In the genomic region with DNA sequence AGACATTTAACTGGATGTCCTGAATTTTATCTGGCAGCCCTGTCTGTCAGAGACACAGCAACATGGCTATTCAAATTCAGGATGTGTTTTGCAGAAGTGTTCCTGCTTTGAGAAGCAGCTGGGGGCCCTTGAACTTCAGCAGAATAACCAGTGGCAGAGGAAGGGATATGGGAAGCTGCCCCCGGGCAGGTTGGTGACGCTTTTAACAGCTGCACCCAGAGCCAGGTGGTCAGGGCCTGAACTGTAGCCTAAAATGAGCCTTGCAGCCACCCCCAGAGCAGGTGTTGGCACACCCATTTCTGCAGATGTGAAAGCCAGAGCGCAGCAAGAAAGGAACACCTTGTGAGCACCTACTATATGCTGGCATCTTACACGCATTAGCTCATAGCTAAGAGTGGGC, we compare ENCODE assay signal across 8 cellular contexts.
DNase-seq lines count a peak whose midpoint lies in the region; ATAC-seq and TF ChIP-seq lines count a peak whose summit lies in the region.

No MANE protein-coding gene starts in this region.

- H3K27me3 ChIP-seq in Karpas-422 (ENCODE audit: low read length) = no peaks in the 10 kb centered on the region; the same call in 1 of the 2 replicates
- no peaks in the 10 kb centered on the region for H3K27me3 ChIP-seq in gastroesophageal sphincter

- H3K36me3 ChIP-seq in Karpas-422 (ENCODE audit: insufficient read depth, low read length) = no peaks in the 10 kb centered on the region
- no peaks in the 10 kb centered on the region for H3K36me3 ChIP-seq in gastroesophageal sphincter

- ATAC-seq in GM21526 (IDR thresholded peaks at IDR 0.05; ENCODE audit: low FRiP score, unreplicated experiment) (peak; percentile 56), gastroesophageal sphincter (no peak)

- H3K9ac ChIP-seq in Karpas-422 (ENCODE audit: low read length) = no peak overlapping the region

- DNase-seq in GM10248 (ENCODE audit: extremely low spot score) = peak; percentile 40
- DNase-seq in Karpas-422 = peak; percentile 85
- peak; percentile 78 for DNase-seq in germinal center (ENCODE audit: low spot score)
- DNase-seq in cerebellum (ENCODE audit: low spot score) = no peak
- no peak for DNase-seq in AG08395 (ENCODE audit: low spot score)
- DNase-seq in HUDEP-2 (lab: John Stamatoyannopoulos, UW; ENCODE audit: unreplicated experiment in 76 of 76) = no peak

- peak overlapping the region; percentile 39 for H3K4me2 ChIP-seq in Karpas-422 (ENCODE audit: low read depth, low read length, poor library complexity, severe bottlenecking)

- POLR2A ChIA-PET in GM10248 (lab: Yijun Ruan, JAX) = interaction anchor here (0.9 kb wide), 1 partner anchor 76 kb away, joined by 6 read pairs; no protein-coding TSS in a partner anchor

- CTCF ChIA-PET in GM10248 (lab: Yijun Ruan, JAX) = interaction anchor here (0.8 to 3.2 kb wide), 5 partner anchors 9 to 180 kb away, joined by 3 to 12 read pairs (median 4); no protein-coding TSS in a partner anchor

- H3K79me2 ChIP-seq in Karpas-422 (ENCODE audit: low read length) = no peaks in the 10 kb centered on the region

- TF ChIP-seq POLR2A in gastroesophageal sphincter (IDR thresholded peaks at IDR 0.05) = no peak

- no peaks in the 10 kb centered on the region for H4K20me1 ChIP-seq in Karpas-422 (ENCODE audit: insufficient read depth, low read depth, low read length)

- TF ChIP-seq EP300 in gastroesophageal sphincter (IDR thresholded peaks at IDR 0.05) = no peak

- TF ChIP-seq CTCF in GM10248 (IDR thresholded peaks at IDR 0.05; ENCODE audit: control extremely low read depth, extremely low read depth, low read depth, missing control alignments) = no peak
- no peak for TF ChIP-seq CTCF in gastroesophageal sphincter (IDR thresholded peaks at IDR 0.05)

- H3K9me3 ChIP-seq in Karpas-422 (ENCODE audit: low read length) (no peaks in the 10 kb centered on the region), gastroesophageal sphincter (no peaks in the 10 kb centered on the region)

- 72 to 100% methylated on average over 2 to 4 of the region's 4 CpGs for WGBS in gastroesophageal sphincter (ENCODE audit: low coverage in 1 of 2), 2 donors

- H3K27ac ChIP-seq in Karpas-422 (ENCODE audit: low read length) (peak overlapping the region; percentile 66), gastroesophageal sphincter (no peak overlapping the region)

- H3K4me1 ChIP-seq in Karpas-422 (ENCODE audit: low read length) (peaks cover 36% of the 10 kb centered on the region), gastroesophageal sphincter (no peaks in the 10 kb centered on the region)

- H3K4me3 ChIP-seq in Karpas-422 (ENCODE audit: low read length) (no peak overlapping the region), gastroesophageal sphincter (no peak overlapping the region)

- no peak overlapping the region for H2AFZ ChIP-seq in Karpas-422 (ENCODE audit: low read length)

- H3K9me2 ChIP-seq in Karpas-422 (replicated peaks; ENCODE audit: insufficient read depth, low read length) = no peaks in the 10 kb centered on the region

Comparison
In these comparisons a context has a peak if more than half of its experiments do, and no peak if none do; other contexts are left out.
1. DNase-seq: peak in GM10248 (single experiment), Karpas-422 (single experiment) and germinal center (single experiment); none in cerebellum (single experiment), AG08395 (single experiment) and HUDEP-2 (0 of 76).